In genomic region chr11:18394928-18395734, GRCh38 we compare ENCODE assay signal across 8 cellular contexts. TPM values are rescaled to one million over a fixed set of nuclear protein-coding genes. Genes with fewer than 3 reads are reported as not detected.
DNase-seq lines count a peak whose midpoint lies in the region; ATAC-seq, FAIRE-seq and TF ChIP-seq lines count a peak whose summit lies in the region.

No MANE protein-coding gene starts in this region.

- FAIRE-seq in urothelium cell line (lab: Jason Lieb, UNC): no peak

- no peaks in the 10 kb centered on the region for H3K9me3 Mint-ChIP-seq in activated naive CD4-positive, alpha-beta T cell treated with anti-CD3 and anti-CD28 coated beads, Interleukin-2, amount 50 U/mL, for 72 hours
- no peaks in the 10 kb centered on the region for H3K9me3 Mint-ChIP-seq in progenitor cell of endocrine pancreas (ENCODE audit: low read depth)

- H3K27ac ChIP-seq in DOHH2 (ENCODE audit: low read depth, low read length) (peak overlapping the region; percentile 90), left ventricle myocardium inferior (replicated peaks) (peak overlapping the region; percentile 98)

- no peak for ATAC-seq in activated naive CD4-positive, alpha-beta T cell treated with anti-CD3 and anti-CD28 coated beads, Interleukin-2, amount 50 U/mL, for 72 hours
- ATAC-seq in GM18498 (IDR thresholded peaks at IDR 0.05; ENCODE audit: unreplicated experiment) (no peak), GM21528 (IDR thresholded peaks at IDR 0.05; ENCODE audit: low FRiP score, unreplicated experiment) (no peak)

- peaks cover 31% of the 10 kb centered on the region for H4K20me1 ChIP-seq in DOHH2 (ENCODE audit: control insufficient read depth, insufficient read depth, low read depth, low read length)

- H3K4me3 ChIP-seq in DOHH2 (ENCODE audit: low read length) (peak overlapping the region; percentile 99), left ventricle myocardium inferior (peak overlapping the region; percentile 93)

- H3K4me1 Mint-ChIP-seq in progenitor cell of endocrine pancreas (ENCODE audit: low read depth): peaks cover 14% of the 10 kb centered on the region

- DNase-seq in NCI-H345 (lab: John Stamatoyannopoulos, UW): peak; percentile 56
- DNase-seq in activated naive CD4-positive, alpha-beta T cell treated with anti-CD3 and anti-CD28 coated beads, Interleukin-2, amount 50 U/mL, for 72 hours (ENCODE audit: low spot score in 2 of 2): peak in 1 of 2 donors; percentile 15
- DNase-seq in left ventricle myocardium inferior: no peak
- no peak for DNase-seq in progenitor cell of endocrine pancreas (ENCODE audit: low spot score, unreplicated experiment)
- no peak for DNase-seq in urothelium cell line (ENCODE audit: low spot score)

- H3K4me3 Mint-ChIP-seq in progenitor cell of endocrine pancreas (ENCODE audit: low read depth): peak overlapping the region; percentile 83

- peaks cover 48% of the 10 kb centered on the region for H3F3A ChIP-seq in DOHH2 (ENCODE audit: control insufficient read depth, insufficient read depth)

- H3K9me3 ChIP-seq in DOHH2 (ENCODE audit: control insufficient read depth, insufficient read depth, low read length) (no peaks in the 10 kb centered on the region), left ventricle myocardium inferior (replicated peaks) (no peaks in the 10 kb centered on the region)

- peaks cover 65% of the 10 kb centered on the region for H3K79me2 ChIP-seq in DOHH2 (ENCODE audit: control insufficient read depth, low read length)

- H3K27ac Mint-ChIP-seq in activated naive CD4-positive, alpha-beta T cell treated with anti-CD3 and anti-CD28 coated beads, Interleukin-2, amount 50 U/mL, for 72 hours: peak overlapping the region; percentile 98 to 99
- peak overlapping the region; percentile 98 for H3K27ac Mint-ChIP-seq in progenitor cell of endocrine pancreas

- peaks cover 56% of the 10 kb centered on the region for H3K36me3 ChIP-seq in DOHH2 (ENCODE audit: control insufficient read depth, low read length)
- peaks cover 37% of the 10 kb centered on the region for H3K36me3 ChIP-seq in left ventricle myocardium inferior

- peaks cover 8% of the 10 kb centered on the region for H3K27me3 Mint-ChIP-seq in progenitor cell of endocrine pancreas

- H3K4me2 ChIP-seq in DOHH2 (ENCODE audit: low read length): peak overlapping the region; percentile 81

- H3K9me2 ChIP-seq in DOHH2 (replicated peaks; ENCODE audit: control insufficient read depth, low read length): no peaks in the 10 kb centered on the region

- intact Hi-C loops in left ventricle myocardium inferior (cut with micrococcal nuclease): no loop called here

- TF ChIP-seq CTCF in DOHH2 (IDR thresholded peaks at IDR 0.05; ENCODE audit: low read depth, low read length, poor library complexity, severe bottlenecking) (no peak), left ventricle myocardium inferior (IDR thresholded peaks at IDR 0.05; ENCODE audit: borderline replicate concordance) (no peak), progenitor cell of endocrine pancreas (IDR thresholded peaks at IDR 0.05; ENCODE audit: unreplicated experiment) (no peak)

- H3K27me3 ChIP-seq in DOHH2 (ENCODE audit: control insufficient read depth, low read length): no peaks in the 10 kb centered on the region
- H3K27me3 ChIP-seq in left ventricle myocardium inferior (ENCODE audit: low read depth): no peaks in the 10 kb centered on the region

- H3K4me1 ChIP-seq in DOHH2 (ENCODE audit: control insufficient read depth, low read length) (peaks cover 28% of the 10 kb centered on the region), left ventricle myocardium inferior (peaks cover 37% of the 10 kb centered on the region)

- peaks cover 50 to 55% of the 10 kb centered on the region in 2 donors for H3K36me3 Mint-ChIP-seq in activated naive CD4-positive, alpha-beta T cell treated with anti-CD3 and anti-CD28 coated beads, Interleukin-2, amount 50 U/mL, for 72 hours
- H3K36me3 Mint-ChIP-seq in progenitor cell of endocrine pancreas (ENCODE audit: insufficient read depth): peaks cover 2% of the 10 kb centered on the region

RNA-seq across cellular contexts. Expression of gene LDHA, which starts 0.8 kb away (rescaled TPM):
- 1,000 to 10,000 TPM in 1 of 2 donors, 100 to 1,000 TPM in 1; 979 to 2,196 TPM for total RNA-seq in activated naive CD4-positive, alpha-beta T cell treated with anti-CD3 and anti-CD28 coated beads, Interleukin-2, amount 50 U/mL, for 72 hours
- total RNA-seq in left ventricle myocardium inferior (332 TPM), progenitor cell of endocrine pancreas (60.6 and 78.1 TPM in 2 replicates)

RNA-seq across cellular contexts. Expression of gene LDHC, which starts 17.0 kb away (rescaled TPM):
- not detected for total RNA-seq in activated naive CD4-positive, alpha-beta T cell treated with anti-CD3 and anti-CD28 coated beads, Interleukin-2, amount 50 U/mL, for 72 hours
- total RNA-seq in left ventricle myocardium inferior: not detected
- total RNA-seq in progenitor cell of endocrine pancreas: 0.29 and 0.55 TPM in 2 replicates
